ENCODE assay signal across 11 cellular contexts in the genomic region with DNA sequence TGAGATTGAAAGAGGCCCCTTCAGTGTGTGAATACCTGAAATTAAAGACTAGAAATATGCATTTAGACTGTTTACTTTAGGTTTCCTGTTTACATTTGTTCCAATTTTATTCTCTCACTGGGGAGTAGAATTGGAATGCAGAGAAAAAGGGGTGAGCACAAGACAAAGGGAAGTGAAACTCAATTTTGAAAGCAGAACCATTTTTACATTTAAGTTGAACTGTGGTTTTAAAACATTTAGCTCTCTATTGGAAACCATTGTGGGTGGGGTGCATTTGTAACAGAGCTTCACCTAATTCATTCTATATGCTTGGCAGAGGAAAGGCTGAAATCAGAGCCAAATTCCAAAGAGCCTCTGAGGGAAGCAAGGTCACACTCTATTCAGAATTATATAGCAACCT.
DNase-seq lines count a peak whose midpoint lies in the region; ATAC-seq and TF ChIP-seq lines count a peak whose summit lies in the region.
"Had no signal": no experiment of that assay in that cellular context is flagged by ENCODE, and none has a peak within 500 bp of the region (broad histone marks: within the 10 kb centered on the region; RNA-seq: fewer than 3 reads in every experiment).

No MANE protein-coding gene starts in this region.

- H3K4me1 ChIP-seq in ACC112 (ENCODE audit: control insufficient read depth, insufficient read depth, low read length, unreplicated experiment) = peaks cover 29% of the 10 kb centered on the region

- no peaks in the 10 kb centered on the region for H3K27me3 Mint-ChIP-seq in T-cell
- H3K27me3 Mint-ChIP-seq: activated naive CD8-positive, alpha-beta T cell had no signal

- no peak for DNase-seq in T-cell
- DNase-seq in activated gamma-delta T cell treated with Interleukin-2 at 50 U/mL for 16 hours = no peak
- DNase-seq in NCI-H526 (lab: John Stamatoyannopoulos, UW) = no peak
- DNase-seq in NCI-H510A treated with DMSO at 0.1 percent for 48 hours (lab: John Stamatoyannopoulos, UW) = no peak
- no peak for DNase-seq in brain microvascular endothelial cell
- DNase-seq: COR-L47, NCI-H1436 had no signal

- peaks cover 27 to 59% (median 36%) of the 10 kb centered on the region in 3 donors for H3K4me1 Mint-ChIP-seq in T-cell

- ATAC-seq in GM19438 (IDR thresholded peaks at IDR 0.05; ENCODE audit: low read depth, unreplicated experiment) (peak; percentile 60), HG03139 (IDR thresholded peaks at IDR 0.05; ENCODE audit: unreplicated experiment) (peak; percentile 46), T-cell (replicated peaks in 1 of 4) (no peak)

- peak overlapping the region; percentile 85 for H2AFZ ChIP-seq in ACC112 (ENCODE audit: low read length, unreplicated experiment)

- no peak for TF ChIP-seq CTCF in brain microvascular endothelial cell (IDR thresholded peaks at IDR 0.05; ENCODE audit: low read depth, low read length, missing control alignments)

- in situ Hi-C loops in brain microvascular endothelial cell (cut with HindIII; ENCODE audit: low pct_ligation_motif_present, low sequenced_read_pairs) = no loop called here

- no peaks in the 10 kb centered on the region for H3K36me3 Mint-ChIP-seq in T-cell

- H3K9me3 Mint-ChIP-seq in T-cell = peaks cover 0 to 2% (median 0%) of the 10 kb centered on the region in 3 donors

- POLR2A ChIA-PET in T-cell (lab: Charles Lee) = interaction anchor here in 1 of 2 donors (0.5 kb wide), 1 partner anchor 195 kb away, joined by 3 read pairs; no protein-coding TSS in a partner anchor

- no peak overlapping the region for H3K27ac ChIP-seq in ACC112 (ENCODE audit: low read depth, low read length)
- no peak overlapping the region for H3K27ac ChIP-seq in brain microvascular endothelial cell

- H3K27me3 ChIP-seq in ACC112 (ENCODE audit: insufficient read depth, low read length) = no peaks in the 10 kb centered on the region
- no peaks in the 10 kb centered on the region for H3K27me3 ChIP-seq in brain microvascular endothelial cell (replicated peaks)

- H3K36me3 ChIP-seq in ACC112 (ENCODE audit: insufficient read depth, low read length) (no peaks in the 10 kb centered on the region), brain microvascular endothelial cell (replicated peaks) (no peaks in the 10 kb centered on the region)

- H3K27ac Mint-ChIP-seq in T-cell = peak overlapping the region; percentile 1 to 36
- H3K27ac Mint-ChIP-seq: activated naive CD8-positive, alpha-beta T cell had no signal

- H3K4me3 ChIP-seq in ACC112 (ENCODE audit: low read depth, low read length) (no peak overlapping the region; the same call in 1 of the 2 replicates), brain microvascular endothelial cell (ENCODE audit: low read depth, low read length) (no peak overlapping the region)

- CTCF ChIA-PET in T-cell (lab: Charles Lee) = interaction anchor here in 1 of 2 donors (1.1 kb wide), 1 partner anchor 10 kb away, joined by 3 read pairs; no protein-coding TSS in a partner anchor

- no peak overlapping the region for H3K4me3 Mint-ChIP-seq in T-cell
- H3K4me3 Mint-ChIP-seq: activated naive CD8-positive, alpha-beta T cell had no signal

- no peaks in the 10 kb centered on the region for H3K79me2 ChIP-seq in ACC112 (ENCODE audit: control insufficient read depth, insufficient read depth, low read length, unreplicated experiment)

Comparison
In these comparisons a context has a peak if more than half of its experiments do, and no peak if none do; other contexts are left out.
1. ATAC-seq: peak in GM19438 (single experiment) and HG03139 (single experiment); none in T-cell (0 of 4).